ENCODE assay signal across 1 cellular context in the genomic region with DNA sequence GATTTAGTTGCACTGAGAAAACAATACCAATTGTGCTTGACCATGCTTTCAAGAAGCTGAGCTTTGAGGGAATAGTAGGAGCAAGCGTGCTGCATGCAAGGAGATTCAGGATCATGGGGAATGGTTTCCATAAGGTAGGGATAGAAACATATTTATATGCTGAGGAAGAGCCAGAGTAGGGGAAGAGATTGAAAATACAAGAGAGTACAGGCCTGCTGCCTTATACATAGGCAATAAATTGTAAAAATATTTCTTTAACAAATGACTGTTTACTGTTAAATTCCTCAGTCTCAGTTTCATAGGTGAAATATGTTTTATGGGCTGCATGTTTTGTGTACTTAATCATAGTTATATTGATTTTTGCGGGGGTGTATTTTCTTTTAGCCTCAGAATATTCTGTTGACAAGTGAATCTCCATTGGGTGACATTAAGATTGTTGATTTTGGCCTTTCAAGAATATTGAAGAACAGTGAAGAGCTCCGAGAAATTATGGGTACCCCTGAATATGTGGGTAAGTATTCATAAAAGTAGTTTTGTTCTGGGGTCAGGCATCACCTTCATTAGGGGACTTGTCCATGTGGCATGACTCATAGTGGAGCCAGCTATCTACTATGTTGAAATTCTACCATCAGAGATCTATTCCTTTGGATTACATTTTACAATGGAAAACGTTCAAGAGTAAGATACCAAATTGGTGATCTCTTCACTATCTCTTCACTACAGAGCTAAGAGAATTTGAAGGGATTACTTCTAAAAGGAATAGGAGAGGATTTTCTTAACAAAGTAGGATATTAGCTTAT.
A peak's percentile ranks its signal among the peaks of the same experiment; 100 is the strongest.
TF ChIP-seq lines count a peak whose summit lies in the region.

No MANE protein-coding gene starts in this region.

TF ChIP-seq in HEK293, 187 proteins besides CTCF, POLR2A, EP300 and RAD21:
- TF ChIP-seq ZNF777 (tag by site-specific recombination; IDR thresholded peaks at IDR 0.05; ENCODE audit: borderline replicate concordance), result no peak
- TF ChIP-seq, protein P1, sequence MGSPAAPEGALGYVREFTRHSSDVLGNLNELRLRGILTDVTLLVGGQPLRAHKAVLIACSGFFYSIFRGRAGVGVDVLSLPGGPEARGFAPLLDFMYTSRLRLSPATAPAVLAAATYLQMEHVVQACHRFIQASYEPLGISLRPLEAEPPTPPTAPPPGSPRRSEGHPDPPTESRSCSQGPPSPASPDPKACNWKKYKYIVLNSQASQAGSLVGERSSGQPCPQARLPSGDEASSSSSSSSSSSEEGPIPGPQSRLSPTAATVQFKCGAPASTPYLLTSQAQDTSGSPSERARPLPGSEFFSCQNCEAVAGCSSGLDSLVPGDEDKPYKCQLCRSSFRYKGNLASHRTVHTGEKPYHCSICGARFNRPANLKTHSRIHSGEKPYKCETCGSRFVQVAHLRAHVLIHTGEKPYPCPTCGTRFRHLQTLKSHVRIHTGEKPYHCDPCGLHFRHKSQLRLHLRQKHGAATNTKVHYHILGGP (tag by site-specific recombination; IDR thresholded peaks at IDR 0.05), result 0 out of 2 replicates have a peak, but pooled peaks have one; percentile 36
- TF ChIP-seq ZNF830 (tag by site-specific recombination; IDR thresholded peaks at IDR 0.05; ENCODE audit: low read depth), result no peak
- TF ChIP-seq ZNF600 (tag by site-specific recombination; IDR thresholded peaks at IDR 0.05), result no peak
- no peak for TF ChIP-seq ZNF501 (tag by site-specific recombination; IDR thresholded peaks at IDR 0.05)
- no peak for TF ChIP-seq KLF7 (tag by site-specific recombination; IDR thresholded peaks at IDR 0.05; ENCODE audit: borderline replicate concordance)
